ENCODE assay signal across 22 cellular contexts in genomic region chr6:43465978-43466377, GRCh38. TPM values are rescaled to one million over a fixed set of nuclear protein-coding genes. Genes with fewer than 3 reads are reported as not detected.
"Had no signal": no experiment of that assay in that cellular context is flagged by ENCODE, and none has a peak within 500 bp of the region (broad histone marks: within the 10 kb centered on the region; RNA-seq: fewer than 3 reads in every experiment).

No MANE protein-coding gene starts in this region.

- H3K4me2 ChIP-seq: hepatocyte had no signal

- FAIRE-seq: colon, pancreas had no signal

- DNase-seq: activated CD4-positive, alpha-beta T cell treated with anti-CD3 and anti-CD28 coated beads, Interleukin-2, amount 50 U/mL, for 48 hours; activated gamma-delta T cell; activated T-cell treated with anti-CD3 and anti-CD28 coated beads, Interleukin-2, amount 50 U/mL, for 24 hours; amygdala; body of pancreas; caudate nucleus; islet precursor cell; left lung; naive B cell; pancreas; sigmoid colon; stimulated activated CD4-positive, alpha-beta T cell treated with anti-CD3 and anti-CD28 coated beads, Interleukin-12 subunit alpha, Interleukin-12 subunit beta, amount 100 ng/mL, for 4 hours; stimulated activated CD4-positive, alpha-beta T cell treated with anti-CD3 and anti-CD28 coated beads, Interleukin-2, amount 100 ng/mL, for 24 hours; stimulated activated naive CD4-positive, alpha-beta T cell; T-cell; T-helper 9 cell; transverse colon had no signal

- H3K27ac ChIP-seq: body of pancreas, hepatocyte, left lung, pancreas, sigmoid colon, transverse colon, vagina had no signal

- H3K27me3 ChIP-seq: body of pancreas, vagina had no signal

- H3K4me1 ChIP-seq: body of pancreas, left lung, pancreas, sigmoid colon, transverse colon, vagina had no signal

- ATAC-seq: activated CD4-positive, CD25-positive, alpha-beta regulatory T cell treated with anti-CD3 and anti-CD28 coated beads, Interleukin-2, amount 50 U/mL, for 24 hours; body of pancreas; left lung; pancreas; T-cell had no signal

- H2AFZ ChIP-seq: hepatocyte had no signal

- H3K36me3 ChIP-seq: left lung, pancreas, sigmoid colon, transverse colon, vagina had no signal

- H3K4me3 ChIP-seq: body of pancreas, hepatocyte, left lung, pancreas, sigmoid colon, transverse colon, vagina had no signal

- H3K79me2 ChIP-seq: hepatocyte had no signal

- H3K9me3 ChIP-seq: body of pancreas, left lung, pancreas, sigmoid colon, transverse colon, vagina had no signal

RNA-seq across cellular contexts. Expression of gene DLK2, which starts 10.6 kb away (rescaled TPM):
- total RNA-seq: body of pancreas, sigmoid colon had no signal

RNA-seq across cellular contexts. Expression of gene LRRC73, which starts 44.2 kb away (rescaled TPM):
- total RNA-seq: body of pancreas, hepatocyte, mononuclear cell, vagina had no signal
